ENCODE assay signal across 11 cellular contexts in the genomic region with DNA sequence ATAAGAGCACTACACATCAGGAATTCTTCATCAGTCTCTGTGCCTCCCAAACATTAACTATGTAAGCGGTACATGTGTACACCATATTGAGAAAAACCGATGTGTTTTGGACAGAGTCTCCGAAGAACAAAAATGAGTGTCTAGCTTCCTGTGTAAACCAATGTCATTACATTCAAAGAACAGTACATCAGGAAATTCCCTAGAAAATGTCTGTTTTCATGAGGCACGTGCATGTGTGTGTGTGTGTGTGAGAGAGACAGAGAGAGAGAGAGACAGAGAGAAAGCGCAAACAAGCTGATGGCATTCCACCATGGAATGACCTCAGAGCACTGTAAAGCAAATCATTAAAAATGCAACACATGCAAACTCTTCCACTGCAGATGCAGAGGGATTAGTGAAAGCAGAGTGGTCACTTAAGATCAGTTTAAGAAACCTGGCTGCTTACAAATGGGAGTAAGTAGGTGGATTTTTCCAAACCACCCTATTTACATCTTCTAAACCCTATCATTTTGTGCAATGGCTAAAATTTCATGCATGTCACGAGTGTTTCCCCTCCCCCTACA.
DNase-seq lines count a peak whose midpoint lies in the region; ATAC-seq, FAIRE-seq and TF ChIP-seq lines count a peak whose summit lies in the region.
"Had no signal": no experiment of that assay in that cellular context is flagged by ENCODE, and none has a peak within 500 bp of the region (broad histone marks: within the 10 kb centered on the region; RNA-seq: fewer than 3 reads in every experiment).

No MANE protein-coding gene starts in this region.

- DNase-seq in AG10803 (ENCODE audit: low read depth) = peak; percentile 79
- no peak for DNase-seq in GM19239 (ENCODE audit: insufficient read length, low spot score)
- DNase-seq in T-cell = peak in 5 of 34 experiments; percentile 9 to 30 (median 11)
- DNase-seq in fibroblast of villous mesenchyme (ENCODE audit: low read depth) = peak; percentile 70
- DNase-seq in germinal center (ENCODE audit: low spot score) = no peak
- DNase-seq in ascending aorta (ENCODE audit: low spot score in 2 of 2) = no peak
- DNase-seq in stimulated activated naive CD4-positive, alpha-beta T cell treated with Interleukin-2 at 50 U/mL for 16 hours (lab: John Stamatoyannopoulos, UW) = no peak
- DNase-seq in NCI-H2196 treated with DMSO at 0.1 percent for 48 hours (lab: John Stamatoyannopoulos, UW; ENCODE audit: unreplicated experiment) = no peak
- DNase-seq: HCEC 1CT, NCI-H1436 treated with DMSO at 0.1 percent for 48 hours had no signal

- peak overlapping the region in 1 of 3 donors; percentile 51 for H3K4me3 Mint-ChIP-seq in T-cell

- CTCF ChIA-PET in T-cell (lab: Charles Lee) = interaction anchor here in 1 of 2 donors (1.0 kb wide), 1 partner anchor 25 kb away, joined by 6 read pairs; no protein-coding TSS in a partner anchor

- intact Hi-C loops in ascending aorta (cut with DNase I) = no loop called here

- peaks cover 56% of the 10 kb centered on the region for H3K36me3 Mint-ChIP-seq in T-cell

- H3K27ac ChIP-seq in ascending aorta = no peak overlapping the region
- H3K27ac ChIP-seq: epithelial cell of prostate had no signal

- no peaks in the 10 kb centered on the region for H3K27me3 Mint-ChIP-seq in T-cell

- TF ChIP-seq CTCF in AG10803 (conservative IDR thresholded peaks at IDR 0.05; ENCODE audit: low read length) (no peak), fibroblast of villous mesenchyme (IDR thresholded peaks at IDR 0.05; ENCODE audit: insufficient read depth, low read depth, low read length) (no peak), ascending aorta (IDR thresholded peaks at IDR 0.05) (no peak)

- ATAC-seq in T-cell (replicated peaks in 1 of 4) = peak in 3 of 4 experiments; percentile 29 to 84 (median 53)

- FAIRE-seq in GM19239 (lab: Jason Lieb, UNC) = peak; percentile 87

- peaks cover 85 to 88% (median 86%) of the 10 kb centered on the region in 3 donors for H3K4me1 Mint-ChIP-seq in T-cell

- H3K27ac Mint-ChIP-seq in T-cell = peak overlapping the region; percentile 81 to 86

- H3K27me3 ChIP-seq in ascending aorta = no peaks in the 10 kb centered on the region

- peaks cover 0 to 4% of the 10 kb centered on the region in 2 donors for H3K4me1 ChIP-seq in ascending aorta

- no peak overlapping the region for H3K4me3 ChIP-seq in AG10803 (ENCODE audit: low read length)
- no peak overlapping the region for H3K4me3 ChIP-seq in fibroblast of villous mesenchyme (ENCODE audit: low read depth, low read length)
- no peak overlapping the region for H3K4me3 ChIP-seq in ascending aorta

- H3K9me3 ChIP-seq in ascending aorta = no peaks in the 10 kb centered on the region

- POLR2A ChIA-PET in T-cell (lab: Charles Lee) = interaction anchor here in 1 of 2 donors (0.6 kb wide), 1 partner anchor 732 kb away, joined by 3 read pairs; no protein-coding TSS in a partner anchor

- H3K36me3 ChIP-seq in ascending aorta = no peaks in the 10 kb centered on the region

- no peaks in the 10 kb centered on the region for H3K9me3 Mint-ChIP-seq in T-cell

Comparison
In these comparisons a context has a peak if more than half of its experiments do, and no peak if none do; other contexts are left out.
1. DNase-seq: peak in AG10803 (single experiment) and fibroblast of villous mesenchyme (single experiment); none in GM19239 (single experiment), germinal center (single experiment), ascending aorta (0 of 2), stimulated activated naive CD4-positive, alpha-beta T cell treated with Interleukin-2 at 50 U/mL for 16 hours (single experiment) and NCI-H2196 treated with DMSO at 0.1 percent for 48 hours (single experiment).